In the genomic region with DNA sequence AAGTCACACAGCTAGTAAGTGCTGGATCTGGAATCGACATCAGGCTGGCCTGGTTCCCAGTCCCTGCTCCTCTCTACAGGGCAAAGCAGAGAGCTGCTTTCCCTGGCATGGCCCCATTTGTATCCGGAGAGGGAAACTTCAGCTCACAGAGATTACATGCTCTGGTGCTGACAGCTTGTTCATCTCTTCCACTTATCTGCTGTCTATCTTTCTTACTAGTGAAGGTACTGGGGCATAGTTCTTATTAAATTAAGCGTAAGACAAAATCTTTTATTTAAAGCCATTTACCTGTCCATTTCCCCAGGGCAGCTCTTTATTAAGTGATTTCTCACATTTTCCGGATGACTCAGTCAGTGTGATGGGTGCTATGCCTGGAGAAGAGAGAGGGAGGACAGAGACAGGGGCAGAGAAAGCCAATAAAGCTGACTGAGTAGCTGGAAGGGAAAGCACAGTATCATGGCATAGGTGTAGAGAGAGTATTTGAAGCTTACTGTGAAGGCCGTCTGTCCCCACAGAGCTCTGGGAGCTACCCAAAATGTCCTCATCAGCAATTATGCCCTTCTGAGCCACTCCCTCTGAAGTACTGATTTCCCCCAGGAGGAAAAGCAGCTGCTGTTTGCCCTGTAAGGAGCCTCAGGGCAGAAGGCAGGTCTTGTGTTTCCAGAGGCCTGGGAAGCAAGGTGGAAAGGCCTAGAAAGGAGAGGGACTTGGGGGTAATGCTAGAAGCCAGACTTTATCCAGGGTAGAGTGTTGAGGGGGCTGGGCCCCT, we compare ENCODE assay signal across 11 cellular contexts. TPM values are rescaled to one million over a fixed set of nuclear protein-coding genes. Genes with fewer than 3 reads are reported as not detected.
DNase-seq lines count a peak whose midpoint lies in the region; ATAC-seq and TF ChIP-seq lines count a peak whose summit lies in the region.
"Had no signal": no experiment of that assay in that cellular context is flagged by ENCODE, and none has a peak within 500 bp of the region (broad histone marks: within the 10 kb centered on the region; RNA-seq: fewer than 3 reads in every experiment).

No MANE protein-coding gene starts in this region.

- H3K9me3 Mint-ChIP-seq in naive thymus-derived CD8-positive, alpha-beta T cell = peaks cover 0 to under 1% (median 0%) of the 10 kb centered on the region in 9 donors
- H3K9me3 Mint-ChIP-seq in CD4-positive, alpha-beta memory T cell = no peaks in the 10 kb centered on the region

- H2AFZ ChIP-seq in trophoblast cell (ENCODE audit: insufficient read depth, low read length, poor library complexity) = peak overlapping the region; percentile 31

- intact Hi-C loops in CD4-positive, alpha-beta memory T cell (cut with micrococcal nuclease) = no loop called here

- H4K12ac ChIP-seq in trophoblast cell (ENCODE audit: low read depth, low read length) = no peak overlapping the region

- no peak overlapping the region for H4K8ac ChIP-seq in trophoblast cell (ENCODE audit: low read depth, low read length)

- H3K79me2 ChIP-seq in trophoblast cell (ENCODE audit: control insufficient read depth, insufficient read depth, low read length, poor library complexity) = no peaks in the 10 kb centered on the region

- no CpG with 5 or more reads among the region's 5 CpGs for whole genome bisulfite sequencing in trophoblast cell (ENCODE audit: extremely low coverage, insufficient coverage, insufficient read length)

- POLR2A ChIA-PET in naive thymus-derived CD8-positive, alpha-beta T cell (lab: Charles Lee) = no interaction called here
- POLR2A ChIA-PET in CD4-positive, alpha-beta memory T cell (lab: Charles Lee; ENCODE audit: partially characterized antibody) = no interaction called here

- H3K9me3 ChIP-seq in WERI-Rb-1 (ENCODE audit: severe bottlenecking) (no peaks in the 10 kb centered on the region), trophoblast cell (ENCODE audit: insufficient read depth, low read depth, low read length) (no peaks in the 10 kb centered on the region)
- H3K9me3 ChIP-seq in CD4-positive, alpha-beta memory T cell (ENCODE audit: control insufficient read depth in 1 of 2, low read length in 2 of 2) = no peaks in the 10 kb centered on the region

- peaks cover 0 to 7% (median 0%) of the 10 kb centered on the region in 5 donors for H3K27me3 Mint-ChIP-seq in naive thymus-derived CD8-positive, alpha-beta T cell
- H3K27me3 Mint-ChIP-seq in CD4-positive, alpha-beta memory T cell = peaks cover 0 to 7% of the 10 kb centered on the region in 2 donors

- CTCF ChIA-PET in CD4-positive, alpha-beta memory T cell (lab: Charles Lee; ENCODE audit: partially characterized antibody) = no interaction called here

- H3K36me3 Mint-ChIP-seq in naive thymus-derived CD8-positive, alpha-beta T cell = peaks cover 0 to 7% (median 0%) of the 10 kb centered on the region in 3 donors
- no peaks in the 10 kb centered on the region for H3K36me3 Mint-ChIP-seq in CD4-positive, alpha-beta memory T cell

- H3K9ac ChIP-seq in trophoblast cell (ENCODE audit: low read length) = no peak overlapping the region

- H3K4me1 ChIP-seq in trophoblast cell (ENCODE audit: control insufficient read depth in 1 of 2, insufficient read depth in 2 of 2, low read length in 2 of 2) = peaks cover 20 to 23% of the 10 kb centered on the region in 2 experiments
- H3K4me1 ChIP-seq in CD4-positive, alpha-beta memory T cell (ENCODE audit: insufficient read depth, low read length) = no peaks in the 10 kb centered on the region

- no peak overlapping the region for H3K23ac ChIP-seq in trophoblast cell (ENCODE audit: low read length)

- H3K36me3 ChIP-seq in WERI-Rb-1 (no peaks in the 10 kb centered on the region), trophoblast cell (ENCODE audit: control insufficient read depth in 1 of 2, insufficient read depth in 2 of 2, low read length in 2 of 2) (no peaks in the 10 kb centered on the region)
- no peaks in the 10 kb centered on the region for H3K36me3 ChIP-seq in CD4-positive, alpha-beta memory T cell (ENCODE audit: insufficient read depth, low read length)

- H3K4ac ChIP-seq in trophoblast cell (ENCODE audit: low read depth, low read length) = no peak overlapping the region

- no peak overlapping the region for H3K4me2 ChIP-seq in trophoblast cell (ENCODE audit: low read length)

- H2BK12ac ChIP-seq in trophoblast cell (ENCODE audit: low read length) = peak overlapping the region; percentile 19

- H3K27me3 ChIP-seq in WERI-Rb-1 (ENCODE audit: insufficient read depth, low read depth, severe bottlenecking) (no peaks in the 10 kb centered on the region), trophoblast cell (ENCODE audit: insufficient read depth, low read length) (no peaks in the 10 kb centered on the region)
- H3K27me3 ChIP-seq in CD4-positive, alpha-beta memory T cell (ENCODE audit: insufficient read depth, low read length) = no peaks in the 10 kb centered on the region

- H3K27ac ChIP-seq in WERI-Rb-1 (no peak overlapping the region), trophoblast cell (ENCODE audit: low read depth, low read length) (no peak overlapping the region)
- no peak overlapping the region for H3K27ac ChIP-seq in CD4-positive, alpha-beta memory T cell (ENCODE audit: low read depth, low read length)

- no peak overlapping the region for H2BK120ac ChIP-seq in trophoblast cell (ENCODE audit: insufficient read depth, low read length, poor library complexity)

- ATAC-seq in naive thymus-derived CD8-positive, alpha-beta T cell = no peak
- no peak for ATAC-seq in GM18909 (IDR thresholded peaks at IDR 0.05; ENCODE audit: poor library complexity, unreplicated experiment)
- ATAC-seq: T-helper 17 cell had no signal

- H2BK5ac ChIP-seq in trophoblast cell (ENCODE audit: low read depth, low read length, poor library complexity) = no peak overlapping the region

- TF ChIP-seq CTCF in WERI-Rb-1 (IDR thresholded peaks at IDR 0.05; ENCODE audit: low read depth, low read length) (no peak), foreskin fibroblast (IDR thresholded peaks at IDR 0.05; ENCODE audit: low read depth, low read length) (no peak)

- H3K4me1 Mint-ChIP-seq in naive thymus-derived CD8-positive, alpha-beta T cell = no peaks in the 10 kb centered on the region
- H3K4me1 Mint-ChIP-seq in CD4-positive, alpha-beta memory T cell = no peaks in the 10 kb centered on the region
- H3K4me1 Mint-ChIP-seq: T-helper 17 cell had no signal

- DNase-seq in NCI-H1436 (lab: John Stamatoyannopoulos, UW) = peak; percentile 85
- peak; percentile 60 for DNase-seq in WERI-Rb-1
- DNase-seq in foreskin fibroblast = peak; percentile 33 to 64
- DNase-seq in trophoblast cell = peak in 1 of 2 donors; percentile 42
- DNase-seq in naive thymus-derived CD8-positive, alpha-beta T cell = no peak
- no peak for DNase-seq in CD4-positive, alpha-beta memory T cell
- no peak for DNase-seq in activated CD8-positive, alpha-beta memory T cell treated with anti-CD3 and anti-CD28 coated beads for 24 hours
- DNase-seq: activated CD4-positive, alpha-beta T cell treated with anti-CD3 and anti-CD28 coated beads, Interleukin-2, amount 50 U/mL, for 48 hours; activated naive CD8-positive, alpha-beta T cell treated with anti-CD3 and anti-CD28 coated beads, Interleukin-2, amount 10 ng/mL, durations not matched to agents 7 days and 5 days; T-helper 17 cell had no signal

- H4K91ac ChIP-seq in trophoblast cell (ENCODE audit: low read depth, low read length) = peak overlapping the region; percentile 51

- H2AK5ac ChIP-seq in trophoblast cell (ENCODE audit: low read length) = peak overlapping the region; percentile 33

- H3K27ac Mint-ChIP-seq in naive thymus-derived CD8-positive, alpha-beta T cell = no peak overlapping the region
- H3K27ac Mint-ChIP-seq in CD4-positive, alpha-beta memory T cell = no peak overlapping the region
- H3K27ac Mint-ChIP-seq: activated naive CD8-positive, alpha-beta T cell treated with anti-CD3 and anti-CD28 coated beads, Interleukin-2, amount 10 ng/mL, durations not matched to agents 7 days and 5 days; T-helper 17 cell had no signal

- H3K14ac ChIP-seq in trophoblast cell (ENCODE audit: low read length) = peak overlapping the region; percentile 3

- no peak overlapping the region for H3K4me3 Mint-ChIP-seq in naive thymus-derived CD8-positive, alpha-beta T cell
- H3K4me3 Mint-ChIP-seq in CD4-positive, alpha-beta memory T cell = no peak overlapping the region
- H3K4me3 Mint-ChIP-seq: activated naive CD8-positive, alpha-beta T cell treated with anti-CD3 and anti-CD28 coated beads, Interleukin-2, amount 10 ng/mL, durations not matched to agents 7 days and 5 days; T-helper 17 cell had no signal

- H3K4me3 ChIP-seq in WERI-Rb-1 (ENCODE audit: low read depth, low read length) (0 out of 2 replicates have a peak overlapping the region, but pooled peaks have one; percentile 3), foreskin fibroblast (ENCODE audit: low read depth in 1 of 2, low read length in 2 of 2) (no peak overlapping the region), trophoblast cell (ENCODE audit: low read depth, low read length) (no peak overlapping the region)
- no peak overlapping the region for H3K4me3 ChIP-seq in CD4-positive, alpha-beta memory T cell (ENCODE audit: low read length in 2 of 2)

- H3K79me1 ChIP-seq in trophoblast cell (ENCODE audit: low read length) = peaks cover 11% of the 10 kb centered on the region

- H3K18ac ChIP-seq in trophoblast cell (ENCODE audit: low read length) = peak overlapping the region; percentile 51

RNA-seq across cellular contexts. Expression of a gene that starts 44.1 kb away (rescaled TPM):
- 1,165 and 1,253 TPM in 2 replicates for polyA plus RNA-seq in trophoblast cell (2013)
- 1 to 10 TPM; 1.1 to 1.2 TPM for total RNA-seq in naive thymus-derived CD8-positive, alpha-beta T cell
- polyA plus RNA-seq in naive thymus-derived CD8-positive, alpha-beta T cell = 1 to 10 TPM in 1 of 3 donors, under 1 TPM in 2; 0.16 to 1.7 (median 0.23) TPM
- total RNA-seq in CD4-positive, alpha-beta memory T cell = 1 to 10 TPM; 2.3 to 2.7 TPM
- polyA plus RNA-seq in CD4-positive, alpha-beta memory T cell = under 1 TPM in 1 of 2 donors, not detected in 1; 0.40 TPM

Comparison
In these comparisons a context has a peak if more than half of its experiments do, and no peak if none do; other contexts are left out.
1. DNase-seq: peak in NCI-H1436 (single experiment), WERI-Rb-1 (single experiment) and foreskin fibroblast (2 of 2); none in naive thymus-derived CD8-positive, alpha-beta T cell (0 of 10), CD4-positive, alpha-beta memory T cell (0 of 5) and activated CD8-positive, alpha-beta memory T cell treated with anti-CD3 and anti-CD28 coated beads for 24 hours (single experiment).